In the genomic region with DNA sequence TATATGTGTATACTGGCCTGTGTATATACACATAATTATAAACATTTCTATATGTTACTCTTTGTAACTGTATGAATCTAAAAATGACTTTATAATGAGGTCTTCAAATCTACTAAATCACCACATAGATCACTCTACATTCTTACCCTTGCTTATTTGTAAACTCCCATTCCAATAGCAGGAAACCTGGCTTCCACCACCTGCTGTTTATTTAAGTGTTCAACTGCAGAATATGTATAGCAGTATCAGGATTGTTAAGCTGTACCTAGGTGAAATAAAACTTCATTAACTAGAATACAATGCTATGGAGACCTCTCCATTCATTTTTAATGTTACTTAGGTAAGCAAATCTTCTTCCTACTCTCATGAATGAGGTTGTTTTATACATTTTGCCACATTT, we compare ENCODE assay signal across 21 cellular contexts.
DNase-seq lines count a peak whose midpoint lies in the region; ATAC-seq, FAIRE-seq and TF ChIP-seq lines count a peak whose summit lies in the region.
"Had no signal": no experiment of that assay in that cellular context is flagged by ENCODE, and none has a peak within 500 bp of the region (broad histone marks: within the 10 kb centered on the region; RNA-seq: fewer than 3 reads in every experiment).

No MANE protein-coding gene starts in this region.

- H3K4me3 Mint-ChIP-seq in GM23338 (no peak overlapping the region), WTC11 (no peak overlapping the region), T-helper 17 cell (no peak overlapping the region)
- H3K4me3 Mint-ChIP-seq: B cell; CD4-positive, CD25-positive, alpha-beta regulatory T cell; CD8-positive, alpha-beta T cell had no signal

- no peaks in the 10 kb centered on the region for H4K20me1 ChIP-seq in GM23338 (replicated peaks; ENCODE audit: insufficient read depth)
- H4K20me1 ChIP-seq: BLaER1 had no signal

- H3K4me3 ChIP-seq in GM23338 (no peak overlapping the region), NT2/D1 (ENCODE audit: insufficient read length, low read depth) (no peak overlapping the region), coronary artery (no peak overlapping the region)
- H3K4me3 ChIP-seq: BLaER1, GM12878 had no signal

- H3K4me1 ChIP-seq in GM23338 (ENCODE audit: insufficient read depth): peaks cover 15% of the 10 kb centered on the region
- H3K4me1 ChIP-seq in NT2/D1 (ENCODE audit: insufficient read depth, insufficient read length): no peaks in the 10 kb centered on the region
- H3K4me1 ChIP-seq: BLaER1 had no signal

- H3K4me1 Mint-ChIP-seq in GM23338 (peaks cover 33% of the 10 kb centered on the region), WTC11 (peaks cover 53% of the 10 kb centered on the region), T-helper 17 cell (no peaks in the 10 kb centered on the region)
- H3K4me1 Mint-ChIP-seq: B cell; CD4-positive, CD25-positive, alpha-beta regulatory T cell had no signal

- FAIRE-seq in D721Med (lab: Jason Lieb, UNC): peak; percentile 16
- FAIRE-seq: GM12878, GM19239, H1 had no signal

- H3K27me3 ChIP-seq in GM23338 (ENCODE audit: insufficient read depth) (no peaks in the 10 kb centered on the region), NT2/D1 (ENCODE audit: insufficient read depth, insufficient read length) (no peaks in the 10 kb centered on the region)
- H3K27me3 ChIP-seq: BLaER1 had no signal

- H3F3A ChIP-seq in GM23338 (replicated peaks; ENCODE audit: low read depth): no peaks in the 10 kb centered on the region

- POLR2A ChIA-PET in WTC11 (lab: Charles Lee): no interaction called here

- CTCF ChIA-PET in WTC11 (lab: Charles Lee): no interaction called here

- H3K27ac Mint-ChIP-seq in GM23338 (peak overlapping the region; percentile 13), WTC11 (no peak overlapping the region), T-helper 17 cell (no peak overlapping the region)
- H3K27ac Mint-ChIP-seq: B cell; CD4-positive, CD25-positive, alpha-beta regulatory T cell; CD8-positive, alpha-beta T cell had no signal

- peak overlapping the region; percentile 44 for H3K4me2 ChIP-seq in GM23338
- H3K4me2 ChIP-seq: BLaER1 had no signal

- H3K36me3 ChIP-seq in GM23338 (ENCODE audit: insufficient read depth) (no peaks in the 10 kb centered on the region; the same call in 1 of the 2 replicates), NT2/D1 (ENCODE audit: insufficient read depth, insufficient read length, low read length) (no peaks in the 10 kb centered on the region)
- H3K36me3 ChIP-seq: BLaER1 had no signal

- H3K9ac ChIP-seq in NT2/D1 (ENCODE audit: insufficient read length, low read depth): no peak overlapping the region
- H3K9ac ChIP-seq: BLaER1 had no signal

- H3K9me3 Mint-ChIP-seq in GM23338 (peaks cover 10% of the 10 kb centered on the region; the same call in 2 of the 3 replicates), WTC11 (peaks cover 27% of the 10 kb centered on the region)
- H3K9me3 Mint-ChIP-seq: CD8-positive, alpha-beta T cell had no signal

- H3K27me3 Mint-ChIP-seq in GM23338 (ENCODE audit: insufficient read depth, low read depth, poor library complexity) (no peaks in the 10 kb centered on the region), WTC11 (ENCODE audit: low read depth) (no peaks in the 10 kb centered on the region), T-helper 17 cell (peaks cover 15% of the 10 kb centered on the region)
- H3K27me3 Mint-ChIP-seq: B cell; CD4-positive, CD25-positive, alpha-beta regulatory T cell had no signal

- no peak overlapping the region for H2AFZ ChIP-seq in GM23338

- H3K36me3 Mint-ChIP-seq in GM23338 (ENCODE audit: low read depth) (peaks cover 4% of the 10 kb centered on the region), WTC11 (peaks cover 7% of the 10 kb centered on the region; the same call in 1 of the 2 replicates), T-helper 17 cell (ENCODE audit: low read depth) (no peaks in the 10 kb centered on the region)
- H3K36me3 Mint-ChIP-seq: CD4-positive, CD25-positive, alpha-beta regulatory T cell; CD8-positive, alpha-beta T cell had no signal

- ATAC-seq in GM23338: no peak
- ATAC-seq in WTC11: peak; percentile 55
- no peak for ATAC-seq in T-helper 17 cell
- ATAC-seq: CD8-positive, alpha-beta T cell; GM12878 had no signal

- no peak overlapping the region for H3K27ac ChIP-seq in GM23338 (ENCODE audit: low read depth)
- H3K27ac ChIP-seq in coronary artery: no peak overlapping the region
- H3K27ac ChIP-seq: BLaER1, C4-2B had no signal

- H3K9me2 ChIP-seq in GM23338 (ENCODE audit: insufficient read depth): peaks cover 8% of the 10 kb centered on the region; the same call in 1 of the 2 replicates

- H3K9me3 ChIP-seq in NT2/D1 (ENCODE audit: insufficient read depth, low read length) (no peaks in the 10 kb centered on the region; the same call in 1 of the 2 replicates), T-helper 17 cell (ENCODE audit: control insufficient read depth, low read length, poor library complexity, severe bottlenecking) (no peaks in the 10 kb centered on the region)
- H3K9me3 ChIP-seq: BLaER1, Caco-2 had no signal

- DNase-seq in D721Med (ENCODE audit: insufficient read length, low spot score): no peak
- peak; percentile 29 for DNase-seq in GM23338 (ENCODE audit: low spot score)
- peak; percentile 9 for DNase-seq in NT2/D1 (ENCODE audit: low read depth, low spot score)
- no peak for DNase-seq in WTC11 (ENCODE audit: low spot score)
- DNase-seq in NAMALWA (ENCODE audit: low spot score): no peak
- DNase-seq in coronary artery (ENCODE audit: low spot score): no peak
- no peak for DNase-seq in T-helper 17 cell
- DNase-seq: Caco-2; CD4-positive, CD25-positive, alpha-beta regulatory T cell; CD8-positive, alpha-beta T cell; DMS 273 treated with DMSO at 0.1 percent for 48 hours; EL; GDM1; H7; HCEC 1CT had no signal

- TF ChIP-seq CTCF in D721Med (IDR thresholded peaks at IDR 0.05; ENCODE audit: insufficient read depth, missing control alignments) (no peak), GM23338 (conservative IDR thresholded peaks at IDR 0.05; ENCODE audit: low read depth in 2 of 2) (no peak), WTC11 (IDR thresholded peaks at IDR 0.05) (no peak), coronary artery (IDR thresholded peaks at IDR 0.05) (no peak)

- no peaks in the 10 kb centered on the region for H3K79me2 ChIP-seq in GM23338 (replicated peaks; ENCODE audit: insufficient read depth)

TF ChIP-seq in GM23338, 12 proteins besides CTCF, POLR2A, EP300 and RAD21:
- TF ChIP-seq JUNB (IDR thresholded peaks at IDR 0.05; ENCODE audit: unreplicated experiment): no peak
- TF ChIP-seq POLR2AphosphoS5 (IDR thresholded peaks at IDR 0.05; ENCODE audit: low read depth): no peak
- peak; percentile 74; the same call in 1 of the 2 replicates for TF ChIP-seq NANOG (IDR thresholded peaks at IDR 0.05; ENCODE audit: borderline replicate concordance)
- TF ChIP-seq ETS1 (IDR thresholded peaks at IDR 0.05): no peak
- TF ChIP-seq CREB1 (CRISPR knock-in tag; IDR thresholded peaks at IDR 0.05; ENCODE audit: low read depth): no peak
- no peak for TF ChIP-seq ZNF114 (CRISPR knock-in tag; IDR thresholded peaks at IDR 0.05)

TF ChIP-seq in WTC11, 78 proteins besides CTCF, POLR2A, EP300 and RAD21:
- TF ChIP-seq HMGA2 (CRISPR knock-in tag; IDR thresholded peaks at IDR 0.05) (no peak), EMX1 (CRISPR knock-in tag; IDR thresholded peaks at IDR 0.05) (no peak), JAZF1 (CRISPR knock-in tag; IDR thresholded peaks at IDR 0.05) (no peak), TEAD4 (CRISPR knock-in tag; IDR thresholded peaks at IDR 0.05) (no peak), ZNF263 (CRISPR knock-in tag; IDR thresholded peaks at IDR 0.05; ENCODE audit: low read depth) (no peak), GABPB1 (CRISPR knock-in tag; IDR thresholded peaks at IDR 0.05) (no peak), GRHL2 (CRISPR knock-in tag; IDR thresholded peaks at IDR 0.05; ENCODE audit: insufficient replicate concordance, severe bottlenecking) (no peak), ZNF423 (CRISPR knock-in tag; IDR thresholded peaks at IDR 0.05) (no peak)
- TF ChIP-seq, protein P1, sequence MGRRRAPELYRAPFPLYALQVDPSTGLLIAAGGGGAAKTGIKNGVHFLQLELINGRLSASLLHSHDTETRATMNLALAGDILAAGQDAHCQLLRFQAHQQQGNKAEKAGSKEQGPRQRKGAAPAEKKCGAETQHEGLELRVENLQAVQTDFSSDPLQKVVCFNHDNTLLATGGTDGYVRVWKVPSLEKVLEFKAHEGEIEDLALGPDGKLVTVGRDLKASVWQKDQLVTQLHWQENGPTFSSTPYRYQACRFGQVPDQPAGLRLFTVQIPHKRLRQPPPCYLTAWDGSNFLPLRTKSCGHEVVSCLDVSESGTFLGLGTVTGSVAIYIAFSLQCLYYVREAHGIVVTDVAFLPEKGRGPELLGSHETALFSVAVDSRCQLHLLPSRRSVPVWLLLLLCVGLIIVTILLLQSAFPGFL (CRISPR knock-in tag; IDR thresholded peaks at IDR 0.05; ENCODE audit: borderline replicate concordance): no peak
- TF ChIP-seq, protein P2, sequence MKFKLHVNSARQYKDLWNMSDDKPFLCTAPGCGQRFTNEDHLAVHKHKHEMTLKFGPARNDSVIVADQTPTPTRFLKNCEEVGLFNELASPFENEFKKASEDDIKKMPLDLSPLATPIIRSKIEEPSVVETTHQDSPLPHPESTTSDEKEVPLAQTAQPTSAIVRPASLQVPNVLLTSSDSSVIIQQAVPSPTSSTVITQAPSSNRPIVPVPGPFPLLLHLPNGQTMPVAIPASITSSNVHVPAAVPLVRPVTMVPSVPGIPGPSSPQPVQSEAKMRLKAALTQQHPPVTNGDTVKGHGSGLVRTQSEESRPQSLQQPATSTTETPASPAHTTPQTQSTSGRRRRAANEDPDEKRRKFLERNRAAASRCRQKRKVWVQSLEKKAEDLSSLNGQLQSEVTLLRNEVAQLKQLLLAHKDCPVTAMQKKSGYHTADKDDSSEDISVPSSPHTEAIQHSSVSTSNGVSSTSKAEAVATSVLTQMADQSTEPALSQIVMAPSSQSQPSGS (CRISPR knock-in tag; IDR thresholded peaks at IDR 0.05; ENCODE audit: borderline replicate concordance, low read depth): no peak

Comparison
In these comparisons a context has a peak if more than half of its experiments do, and no peak if none do; other contexts are left out.
1. DNase-seq: peak in GM23338 (single experiment) and NT2/D1 (single experiment); none in D721Med (single experiment), WTC11 (single experiment), NAMALWA (single experiment), coronary artery (single experiment) and T-helper 17 cell (0 of 3).